ENCODE assay signal across 8 cellular contexts in genomic region chr13:109781384-109782065, GRCh38. TPM values are rescaled to one million over a fixed set of nuclear protein-coding genes. Genes with fewer than 3 reads are reported as not detected.
DNase-seq lines count a peak whose midpoint lies in the region; ATAC-seq and TF ChIP-seq lines count a peak whose summit lies in the region.

No MANE protein-coding gene starts in this region.

- H3K4me3 Mint-ChIP-seq in naive thymus-derived CD8-positive, alpha-beta T cell, result peak overlapping the region in 9 of 10 donors; percentile 23 to 78 (median 41)

- DNase-seq in AG09309 (ENCODE audit: low read depth) (no peak), NAMALWA (ENCODE audit: low spot score) (peak; percentile 18), NCI-H187 (lab: John Stamatoyannopoulos, UW) (no peak), NCI-H2196 treated with DMSO at 0.1 percent for 48 hours (lab: John Stamatoyannopoulos, UW; ENCODE audit: unreplicated experiment) (no peak), NCI-H446 treated with DMSO at 0.1 percent for 48 hours (lab: John Stamatoyannopoulos, UW) (no peak)
- peak in 2 of 10 donors; percentile 26 to 32 for DNase-seq in naive thymus-derived CD8-positive, alpha-beta T cell

- no peaks in the 10 kb centered on the region for H3K27me3 ChIP-seq in endocrine pancreas (ENCODE audit: control insufficient read depth, insufficient read depth, low read length)

- TF ChIP-seq CTCF in AG09309 (IDR thresholded peaks at IDR 0.05; ENCODE audit: control insufficient read depth, insufficient read depth, low read depth, low read length, missing control alignments), result no peak

- no peak for ATAC-seq in naive thymus-derived CD8-positive, alpha-beta T cell
- no peak for ATAC-seq in HG02798 (IDR thresholded peaks at IDR 0.05; ENCODE audit: poor library complexity, unreplicated experiment)

- peaks cover 0 to 13% (median 6%) of the 10 kb centered on the region in 3 donors for H3K36me3 Mint-ChIP-seq in naive thymus-derived CD8-positive, alpha-beta T cell

- H3K27me3 Mint-ChIP-seq in naive thymus-derived CD8-positive, alpha-beta T cell, result no peaks in the 10 kb centered on the region

- peak overlapping the region in 5 of 10 donors; percentile 48 to 88 (median 59) for H3K27ac Mint-ChIP-seq in naive thymus-derived CD8-positive, alpha-beta T cell

- peaks cover 12% of the 10 kb centered on the region for H3K36me3 ChIP-seq in endocrine pancreas (ENCODE audit: control insufficient read depth, insufficient read depth, low read length)

- POLR2A ChIA-PET in naive thymus-derived CD8-positive, alpha-beta T cell (lab: Charles Lee), result no interaction called here

- no peaks in the 10 kb centered on the region for H3K9me3 ChIP-seq in endocrine pancreas (ENCODE audit: control insufficient read depth, low read length)

- peak overlapping the region; percentile 27 for H3K9ac ChIP-seq in endocrine pancreas (ENCODE audit: control insufficient read depth, insufficient read depth, low read length)

- H3K4me3 ChIP-seq in AG09309 (ENCODE audit: control insufficient read depth, low read depth, low read length) (peak overlapping the region; percentile 52), endocrine pancreas (ENCODE audit: control insufficient read depth, insufficient read depth, low read length) (peak overlapping the region; percentile 92)

- H3K4me1 ChIP-seq in endocrine pancreas (ENCODE audit: control insufficient read depth, insufficient read depth, low read length), result peaks cover 9% of the 10 kb centered on the region

- no peaks in the 10 kb centered on the region for H3K9me3 Mint-ChIP-seq in naive thymus-derived CD8-positive, alpha-beta T cell

- peaks cover 26 to 58% (median 50%) of the 10 kb centered on the region in 4 donors for H3K4me1 Mint-ChIP-seq in naive thymus-derived CD8-positive, alpha-beta T cell

RNA-seq across cellular contexts. Expression of gene IRS2, which starts 4.9 kb away (rescaled TPM):
- total RNA-seq in naive thymus-derived CD8-positive, alpha-beta T cell, result 10 to 100 TPM; 20.7 to 21.5 TPM
- polyA plus RNA-seq in naive thymus-derived CD8-positive, alpha-beta T cell, result 1 to 10 TPM; 2.1 to 2.9 (median 2.7) TPM
